9 cellular contexts compared by ENCODE assay signal in genomic region chr16:69848635-69849545, GRCh38.
A peak's percentile ranks its signal among the peaks of the same experiment; 100 is the strongest.
DNase-seq lines count a peak whose midpoint lies in the region; ATAC-seq and TF ChIP-seq lines count a peak whose summit lies in the region.
"Had no signal": no experiment of that assay in that cellular context is flagged by ENCODE, and none has a peak within 500 bp of the region (broad histone marks: within the 10 kb centered on the region; RNA-seq: fewer than 3 reads in every experiment).

No MANE protein-coding gene starts in this region.

- H3K36me3 Mint-ChIP-seq in stimulated activated naive B cell treated with anti-CD40 and anti-IgM and Interleukin-4, amounts not matched to agents 10 μg/mL and 1 μg/mL and 100 μg/mL, for 72 hours = peaks cover 31 to 54% of the 10 kb centered on the region in 2 donors
- no peaks in the 10 kb centered on the region for H3K36me3 Mint-ChIP-seq in activated naive CD4-positive, alpha-beta T cell treated with anti-CD3 and anti-CD28 coated beads, Interleukin-2, amount 50 U/mL, for 72 hours

- no peaks in the 10 kb centered on the region for H3K27me3 ChIP-seq in WERI-Rb-1 (ENCODE audit: insufficient read depth, low read depth, severe bottlenecking)

- no peaks in the 10 kb centered on the region for H3K9me3 Mint-ChIP-seq in stimulated activated naive B cell treated with anti-CD40 and anti-IgM and Interleukin-4, amounts not matched to agents 10 μg/mL and 1 μg/mL and 100 μg/mL, for 72 hours
- H3K9me3 Mint-ChIP-seq in activated naive CD4-positive, alpha-beta T cell treated with anti-CD3 and anti-CD28 coated beads, Interleukin-2, amount 50 U/mL, for 72 hours = no peaks in the 10 kb centered on the region
- H3K9me3 Mint-ChIP-seq: CD14-positive monocyte had no signal

- no peaks in the 10 kb centered on the region for H3K27me3 Mint-ChIP-seq in stimulated activated naive B cell treated with anti-CD40 and anti-IgM and Interleukin-4, amounts not matched to agents 10 μg/mL and 1 μg/mL and 100 μg/mL, for 72 hours

- ATAC-seq in omental fat pad (ENCODE audit: low FRiP score) = peak; percentile 88
- no peak for ATAC-seq in stimulated activated naive B cell treated with anti-CD40 and anti-IgM and Interleukin-4, amounts not matched to agents 10 μg/mL and 1 μg/mL and 100 μg/mL, for 72 hours (replicated peaks)
- ATAC-seq in HG02642 (IDR thresholded peaks at IDR 0.05; ENCODE audit: poor library complexity, unreplicated experiment) = no peak
- no peak for ATAC-seq in activated naive CD4-positive, alpha-beta T cell treated with anti-CD3 and anti-CD28 coated beads, Interleukin-2, amount 50 U/mL, for 72 hours

- POLR2A ChIA-PET in AG04449 (lab: Yijun Ruan, JAX) = interaction anchor here (0.6 to 0.9 kb wide), 3 partner anchors 10 to 123 kb away, joined by 3 to 4 read pairs (median 3); partner anchors contain the start of gene NQO1

- no peaks in the 10 kb centered on the region for H3K36me3 ChIP-seq in WERI-Rb-1

- H3K4me3 Mint-ChIP-seq in stimulated activated naive B cell treated with anti-CD40 and anti-IgM and Interleukin-4, amounts not matched to agents 10 μg/mL and 1 μg/mL and 100 μg/mL, for 72 hours = no peak overlapping the region
- H3K4me3 Mint-ChIP-seq: CD14-positive monocyte had no signal

- peaks cover 0 to 2% of the 10 kb centered on the region in 2 donors for H3K4me1 Mint-ChIP-seq in stimulated activated naive B cell treated with anti-CD40 and anti-IgM and Interleukin-4, amounts not matched to agents 10 μg/mL and 1 μg/mL and 100 μg/mL, for 72 hours
- H3K4me1 Mint-ChIP-seq: CD14-positive monocyte had no signal

- CTCF ChIA-PET in AG04449 (lab: Yijun Ruan, JAX) = interaction anchor here (0.6 to 3.0 kb wide), 15 partner anchors 9 to 453 kb away, joined by 3 to 19 read pairs (median 4); no protein-coding TSS in a partner anchor

- no peaks in the 10 kb centered on the region for H3K9me3 ChIP-seq in WERI-Rb-1 (ENCODE audit: severe bottlenecking)

- H3K27ac Mint-ChIP-seq in stimulated activated naive B cell treated with anti-CD40 and anti-IgM and Interleukin-4, amounts not matched to agents 10 μg/mL and 1 μg/mL and 100 μg/mL, for 72 hours = no peak overlapping the region
- no peak overlapping the region for H3K27ac Mint-ChIP-seq in activated naive CD4-positive, alpha-beta T cell treated with anti-CD3 and anti-CD28 coated beads, Interleukin-2, amount 50 U/mL, for 72 hours

- H3K4me3 ChIP-seq in AG04449 (ENCODE audit: low read depth, low read length) = peak overlapping the region; percentile 27; the same call in 1 of the 2 replicates
- no peak overlapping the region for H3K4me3 ChIP-seq in WERI-Rb-1 (ENCODE audit: low read depth, low read length)
- no peak overlapping the region for H3K4me3 ChIP-seq in foreskin fibroblast (ENCODE audit: low read depth in 1 of 2, low read length in 2 of 2)

- TF ChIP-seq CTCF in AG04449 (IDR thresholded peaks at IDR 0.05; ENCODE audit: insufficient read depth, low read length, missing control alignments) = peak; percentile 17
- no peak for TF ChIP-seq CTCF in WERI-Rb-1 (IDR thresholded peaks at IDR 0.05; ENCODE audit: low read depth, low read length)
- TF ChIP-seq CTCF in foreskin fibroblast (IDR thresholded peaks at IDR 0.05; ENCODE audit: low read depth, low read length) = no peak
- TF ChIP-seq CTCF in omental fat pad (IDR thresholded peaks at IDR 0.05) = no peak

- DNase-seq in AG04449 (ENCODE audit: low read depth, low spot score) = peak; percentile 76
- DNase-seq in WERI-Rb-1 = peak; percentile 11
- peak; percentile 95 to 97 for DNase-seq in foreskin fibroblast
- peak; percentile 48 for DNase-seq in omental fat pad (ENCODE audit: low spot score)
- no peak for DNase-seq in stimulated activated naive B cell treated with anti-CD40 and anti-IgM and Interleukin-4, amounts not matched to agents 10 μg/mL and 1 μg/mL and 100 μg/mL, for 72 hours
- DNase-seq in activated naive CD4-positive, alpha-beta T cell treated with anti-CD3 and anti-CD28 coated beads, Interleukin-2, amount 50 U/mL, for 72 hours (ENCODE audit: low spot score in 2 of 2) = no peak
- DNase-seq in NOMO-1 treated with dmso at 0.1 percent for 144 hours (lab: John Stamatoyannopoulos, UW; ENCODE audit: unreplicated experiment) = no peak

- H3K27ac ChIP-seq in WERI-Rb-1 = peak overlapping the region; percentile 3; the same call in 1 of the 2 replicates

Comparison
In these comparisons a context has a peak if more than half of its experiments do, and no peak if none do; other contexts are left out.
1. DNase-seq: peak in AG04449 (single experiment), WERI-Rb-1 (single experiment), foreskin fibroblast (2 of 2) and omental fat pad (single experiment); none in stimulated activated naive B cell treated with anti-CD40 and anti-IgM and Interleukin-4, amounts not matched to agents 10 μg/mL and 1 μg/mL and 100 μg/mL, for 72 hours (single experiment), activated naive CD4-positive, alpha-beta T cell treated with anti-CD3 and anti-CD28 coated beads, Interleukin-2, amount 50 U/mL, for 72 hours (0 of 2) and NOMO-1 treated with dmso at 0.1 percent for 144 hours (single experiment).